11 cellular contexts compared by ENCODE assay signal in the genomic region with DNA sequence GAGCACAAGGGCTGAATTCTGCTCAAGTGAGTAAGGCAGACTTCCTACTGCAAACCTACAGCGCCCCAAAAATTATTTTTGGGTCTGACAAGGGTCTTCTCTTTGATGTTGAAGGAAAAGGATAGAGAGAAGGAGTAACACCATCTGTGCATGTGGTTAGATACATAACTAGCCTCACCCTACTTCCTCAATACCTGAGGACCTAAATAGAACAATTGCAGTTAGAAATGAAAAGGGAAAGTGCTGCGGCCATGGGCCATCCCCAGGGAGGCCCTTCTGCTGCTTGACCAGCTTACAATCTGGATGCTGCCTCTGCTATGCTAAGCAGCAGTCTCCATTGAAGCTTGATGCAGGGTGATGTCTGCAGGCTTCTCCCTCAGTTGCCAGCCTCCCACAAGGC.
DNase-seq lines count a peak whose midpoint lies in the region; ATAC-seq, FAIRE-seq and TF ChIP-seq lines count a peak whose summit lies in the region.
"Had no signal": no experiment of that assay in that cellular context is flagged by ENCODE, and none has a peak within 500 bp of the region (broad histone marks: within the 10 kb centered on the region; RNA-seq: fewer than 3 reads in every experiment).

No MANE protein-coding gene starts in this region.

- FAIRE-seq in GM19239 (lab: Jason Lieb, UNC): peak; percentile 89
- FAIRE-seq in frontal cortex (lab: Jason Lieb, UNC): no peak
- FAIRE-seq: TTC549 had no signal

- POLR2A ChIA-PET in CD8-positive, alpha-beta memory T cell (lab: Charles Lee): interaction anchor here (2.0 kb wide), 1 partner anchor 11 kb away, joined by 7 read pairs; no protein-coding TSS in a partner anchor

- WGBS in sigmoid colon, 2 donors: 47 to 80% methylated on average over 2 of the region's 2 CpGs

- no peak for TF ChIP-seq CTCF in sigmoid colon (IDR thresholded peaks at IDR 0.05)

- H3K9me3 Mint-ChIP-seq in CD8-positive, alpha-beta memory T cell: no peaks in the 10 kb centered on the region

- intact Hi-C loops in sigmoid colon (cut with DNase I): no loop called here

- peaks cover 0 to 2% of the 10 kb centered on the region in 2 donors for H3K27me3 Mint-ChIP-seq in CD8-positive, alpha-beta memory T cell
- no peaks in the 10 kb centered on the region for H3K27me3 Mint-ChIP-seq in T-helper 17 cell

- no peak for TF ChIP-seq POLR2A in sigmoid colon (IDR thresholded peaks at IDR 0.05)

- peaks cover 25 to 97% (median 57%) of the 10 kb centered on the region in 3 donors for H3K36me3 Mint-ChIP-seq in CD8-positive, alpha-beta memory T cell
- peaks cover 24% of the 10 kb centered on the region for H3K36me3 Mint-ChIP-seq in T-helper 17 cell (ENCODE audit: low read depth)

- peaks cover 87 to 98% (median 90%) of the 10 kb centered on the region in 3 donors for H3K4me1 Mint-ChIP-seq in CD8-positive, alpha-beta memory T cell
- H3K4me1 Mint-ChIP-seq in T-helper 17 cell: peaks cover 63% of the 10 kb centered on the region

- CTCF ChIA-PET in CD8-positive, alpha-beta memory T cell (lab: Charles Lee): interaction anchor here (0.7 to 2.2 kb wide), 5 partner anchors 12 to 208 kb away, joined by 3 to 10 read pairs (median 3); no protein-coding TSS in a partner anchor

- H3K36me3 ChIP-seq in CD8-positive, alpha-beta memory T cell (ENCODE audit: insufficient read depth, low read length): peaks cover 86% of the 10 kb centered on the region
- peaks cover 0 to 29% (median 0%) of the 10 kb centered on the region in 4 donors for H3K36me3 ChIP-seq in sigmoid colon

- H3K4me3 Mint-ChIP-seq in CD8-positive, alpha-beta memory T cell: peak overlapping the region in 3 of 7 donors; percentile 4 to 59 (median 13)
- H3K4me3 Mint-ChIP-seq in T-helper 17 cell: no peak overlapping the region

- H3K27me3 ChIP-seq in CD8-positive, alpha-beta memory T cell (ENCODE audit: insufficient read depth, low read length, poor library complexity, severe bottlenecking): no peaks in the 10 kb centered on the region
- H3K27me3 ChIP-seq in sigmoid colon: no peaks in the 10 kb centered on the region

- no peak overlapping the region for H3K4me3 ChIP-seq in CD8-positive, alpha-beta memory T cell (ENCODE audit: low read length)
- H3K4me3 ChIP-seq in sigmoid colon: no peak overlapping the region

- peak overlapping the region; percentile 75 to 93 (median 82) for H3K27ac Mint-ChIP-seq in CD8-positive, alpha-beta memory T cell
- H3K27ac Mint-ChIP-seq in T-helper 17 cell: peak overlapping the region; percentile 96

- no peaks in the 10 kb centered on the region for H3K9me3 ChIP-seq in CD8-positive, alpha-beta memory T cell (ENCODE audit: low read length)
- no peaks in the 10 kb centered on the region for H3K9me3 ChIP-seq in T-helper 17 cell (ENCODE audit: control insufficient read depth, low read length, poor library complexity, severe bottlenecking)
- H3K9me3 ChIP-seq in sigmoid colon: no peaks in the 10 kb centered on the region

- no peak overlapping the region for H3K27ac ChIP-seq in CD8-positive, alpha-beta memory T cell (ENCODE audit: low read depth, low read length)
- H3K27ac ChIP-seq in sigmoid colon: no peak overlapping the region

- ATAC-seq in HG03060 (IDR thresholded peaks at IDR 0.05; ENCODE audit: low read depth, unreplicated experiment): peak; percentile 77
- no peak for ATAC-seq in T-helper 17 cell

- no peak for DNase-seq in CD8-positive, alpha-beta memory T cell
- DNase-seq in GM19239 (ENCODE audit: insufficient read length, low spot score): no peak
- no peak for DNase-seq in T-helper 17 cell
- no peak for DNase-seq in frontal cortex (ENCODE audit: low spot score in 2 of 2)
- no peak for DNase-seq in islet precursor cell
- DNase-seq in NK-92 (lab: John Stamatoyannopoulos, UW; ENCODE audit: unreplicated experiment): no peak
- DNase-seq in sigmoid colon: no peak
- DNase-seq: anterior cingulate cortex, H7 had no signal

- peaks cover 95% of the 10 kb centered on the region for H3K4me1 ChIP-seq in CD8-positive, alpha-beta memory T cell (ENCODE audit: insufficient read depth, low read length)
- H3K4me1 ChIP-seq in sigmoid colon: no peaks in the 10 kb centered on the region

- no peak for TF ChIP-seq EP300 in sigmoid colon (IDR thresholded peaks at IDR 0.05)
